ENCODE assay signal across 19 cellular contexts in genomic region chr16:24409045-24409444, GRCh38.
DNase-seq lines count a peak whose midpoint lies in the region; ATAC-seq, FAIRE-seq and TF ChIP-seq lines count a peak whose summit lies in the region.
"Had no signal": no experiment of that assay in that cellular context is flagged by ENCODE, and none has a peak within 500 bp of the region (broad histone marks: within the 10 kb centered on the region; RNA-seq: fewer than 3 reads in every experiment).

No MANE protein-coding gene starts in this region.

- H3K27me3 Mint-ChIP-seq in activated CD4-positive, alpha-beta T cell treated with anti-CD3 and anti-CD28 coated beads for 36 hours = peaks cover 8% of the 10 kb centered on the region
- H3K27me3 Mint-ChIP-seq in neural progenitor cell (ENCODE audit: insufficient read depth, low read depth) = peaks cover 2% of the 10 kb centered on the region

- H3K36me3 Mint-ChIP-seq in activated CD4-positive, alpha-beta T cell treated with anti-CD3 and anti-CD28 coated beads for 36 hours (ENCODE audit: low read depth) = no peaks in the 10 kb centered on the region
- no peaks in the 10 kb centered on the region for H3K36me3 Mint-ChIP-seq in neural progenitor cell

- CTCF ChIA-PET in activated CD4-positive, alpha-beta T cell treated with anti-CD3 and anti-CD28 coated beads for 36 hours (lab: Charles Lee) = no interaction called here

- no peak overlapping the region for H3K9ac ChIP-seq in neural progenitor cell

- intact Hi-C loops in activated CD4-positive, alpha-beta T cell treated with anti-CD3 and anti-CD28 coated beads for 36 hours (cut with DNase I, micrococcal nuclease) = no loop called here
- intact Hi-C loops in pancreas (cut with DNase I) (no loop called here), tibial artery (cut with DNase I; ENCODE audit: low total_unique reads) (no loop called here)

- H3K9me3 ChIP-seq in neural progenitor cell (ENCODE audit: low read depth) (no peaks in the 10 kb centered on the region), pancreas (no peaks in the 10 kb centered on the region), tibial artery (peaks cover 0 to 1% (median 0%) of the 10 kb centered on the region in 3 donors)
- H3K9me3 ChIP-seq: HAP-1, left lung, neutrophil had no signal

- H3K4me1 ChIP-seq in neural progenitor cell = no peaks in the 10 kb centered on the region
- no peaks in the 10 kb centered on the region for H3K4me1 ChIP-seq in pancreas
- no peaks in the 10 kb centered on the region for H3K4me1 ChIP-seq in tibial artery
- H3K4me1 ChIP-seq: gastroesophageal sphincter, HAP-1, left lung, upper lobe of left lung had no signal

- no peaks in the 10 kb centered on the region for H3K79me2 ChIP-seq in neural progenitor cell (ENCODE audit: low read depth)

- WGBS in pancreas, 2 donors = 33 to 59% methylated on average over 4 of the region's 4 CpGs

- ATAC-seq in activated CD4-positive, alpha-beta T cell treated with anti-CD3 and anti-CD28 coated beads for 36 hours = no peak
- ATAC-seq in HG03108 (IDR thresholded peaks at IDR 0.05; ENCODE audit: unreplicated experiment) (no peak), pancreas (no peak)
- ATAC-seq: activated CD4-positive, CD25-positive, alpha-beta regulatory T cell treated with anti-CD3 and anti-CD28 coated beads, Interleukin-2, amount 50 U/mL, for 24 hours; gastroesophageal sphincter; left lung had no signal

- H3K4me3 Mint-ChIP-seq in activated CD4-positive, alpha-beta T cell treated with anti-CD3 and anti-CD28 coated beads for 36 hours = no peak overlapping the region
- no peak overlapping the region for H3K4me3 Mint-ChIP-seq in neural progenitor cell
- H3K4me3 Mint-ChIP-seq: activated T-cell treated with anti-CD3 and anti-CD28 coated beads, Interleukin-2, amount 50 U/mL, for 24 hours had no signal

- no peaks in the 10 kb centered on the region for H3K27me3 ChIP-seq in neural progenitor cell
- peaks cover 0 to 4% (median 0%) of the 10 kb centered on the region in 4 donors for H3K27me3 ChIP-seq in pancreas
- no peaks in the 10 kb centered on the region for H3K27me3 ChIP-seq in tibial artery
- H3K27me3 ChIP-seq: left lung, neutrophil, upper lobe of left lung had no signal

- no peaks in the 10 kb centered on the region for H4K20me1 ChIP-seq in neural progenitor cell (ENCODE audit: low read depth)

- no peak overlapping the region for H3K4me2 ChIP-seq in neural progenitor cell

- H3K4me3 ChIP-seq in neural progenitor cell (no peak overlapping the region), pancreas (no peak overlapping the region), tibial artery (no peak overlapping the region)
- H3K4me3 ChIP-seq: gastroesophageal sphincter, HAP-1, left lung, upper lobe of left lung had no signal

- POLR2A ChIA-PET in activated CD4-positive, alpha-beta T cell treated with anti-CD3 and anti-CD28 coated beads for 36 hours (lab: Charles Lee) = no interaction called here

- TF ChIP-seq CTCF in neural progenitor cell (IDR thresholded peaks at IDR 0.05) (peak; percentile 48), pancreas (IDR thresholded peaks at IDR 0.05) (no peak), tibial artery (IDR thresholded peaks at IDR 0.05) (no peak)

- H3K9me3 Mint-ChIP-seq in activated CD4-positive, alpha-beta T cell treated with anti-CD3 and anti-CD28 coated beads for 36 hours (ENCODE audit: low read depth) = no peaks in the 10 kb centered on the region
- peaks cover 5% of the 10 kb centered on the region for H3K9me3 Mint-ChIP-seq in neural progenitor cell
- H3K9me3 Mint-ChIP-seq: activated T-cell treated with anti-CD3 and anti-CD28 coated beads, Interleukin-2, amount 50 U/mL, for 24 hours had no signal

- no peak overlapping the region for H3K27ac ChIP-seq in neural progenitor cell
- H3K27ac ChIP-seq in pancreas = no peak overlapping the region
- H3K27ac ChIP-seq in tibial artery = no peak overlapping the region
- H3K27ac ChIP-seq: gastroesophageal sphincter, left lung, neutrophil, upper lobe of left lung had no signal

- DNase-seq in activated CD4-positive, alpha-beta T cell treated with anti-CD3 and anti-CD28 coated beads for 36 hours = peak; percentile 6
- no peak for DNase-seq in activated CD4-positive, alpha-beta T cell treated with anti-CD3 and anti-CD28 coated beads, Interleukin-2, amount 50 U/mL, for 1 hour
- DNase-seq in HT1080 (ENCODE audit: low read depth) = peak; percentile 4
- DNase-seq in SKM-1 (lab: John Stamatoyannopoulos, UW; ENCODE audit: unreplicated experiment) = peak; percentile 1
- DNase-seq in neural progenitor cell (ENCODE audit: low spot score) = peak; percentile 42
- no peak for DNase-seq in pancreas
- no peak for DNase-seq in tibial artery
- DNase-seq: activated T-cell treated with anti-CD3 and anti-CD28 coated beads, Interleukin-2, amount 50 U/mL, for 24 hours; GF-D8; left lung; NCI-H446; SIG-M5; upper lobe of left lung had no signal

- no peak overlapping the region for H2AFZ ChIP-seq in neural progenitor cell (replicated peaks)

- H3K36me3 ChIP-seq in neural progenitor cell = no peaks in the 10 kb centered on the region
- H3K36me3 ChIP-seq in pancreas = no peaks in the 10 kb centered on the region
- H3K36me3 ChIP-seq in tibial artery = no peaks in the 10 kb centered on the region
- H3K36me3 ChIP-seq: gastroesophageal sphincter, HAP-1, left lung, neutrophil, upper lobe of left lung had no signal

- no peak for FAIRE-seq in pancreas (lab: Jason Lieb, UNC)
- FAIRE-seq: astrocyte had no signal

- H3F3A ChIP-seq in neural progenitor cell (ENCODE audit: low read depth) = no peaks in the 10 kb centered on the region

- no peak overlapping the region for H3K27ac Mint-ChIP-seq in activated CD4-positive, alpha-beta T cell treated with anti-CD3 and anti-CD28 coated beads for 36 hours
- no peak overlapping the region for H3K27ac Mint-ChIP-seq in neural progenitor cell
- H3K27ac Mint-ChIP-seq: activated T-cell treated with anti-CD3 and anti-CD28 coated beads, Interleukin-2, amount 50 U/mL, for 24 hours had no signal

- no peaks in the 10 kb centered on the region for H3K4me1 Mint-ChIP-seq in activated CD4-positive, alpha-beta T cell treated with anti-CD3 and anti-CD28 coated beads for 36 hours
- H3K4me1 Mint-ChIP-seq in neural progenitor cell = no peaks in the 10 kb centered on the region

Comparison
In these comparisons a context has a peak if more than half of its experiments do, and no peak if none do; other contexts are left out.
1. DNase-seq: peak in activated CD4-positive, alpha-beta T cell treated with anti-CD3 and anti-CD28 coated beads for 36 hours (single experiment), HT1080 (single experiment), SKM-1 (single experiment) and neural progenitor cell (single experiment); none in activated CD4-positive, alpha-beta T cell treated with anti-CD3 and anti-CD28 coated beads, Interleukin-2, amount 50 U/mL, for 1 hour (single experiment), pancreas (0 of 6) and tibial artery (0 of 2).